21 cellular contexts compared by ENCODE assay signal in genomic region chr12:66152732-66153131, GRCh38. TPM values are rescaled to one million over a fixed set of nuclear protein-coding genes. Genes with fewer than 3 reads are reported as not detected.
A peak's percentile ranks its signal among the peaks of the same experiment; 100 is the strongest.
DNase-seq lines count a peak whose midpoint lies in the region; ATAC-seq and TF ChIP-seq lines count a peak whose summit lies in the region.
"Had no signal": no experiment of that assay in that cellular context is flagged by ENCODE, and none has a peak within 500 bp of the region (broad histone marks: within the 10 kb centered on the region; RNA-seq: fewer than 3 reads in every experiment).

No MANE protein-coding gene starts in this region.

- intact Hi-C loops in CD14-positive monocyte (cut with micrococcal nuclease): no loop called here
- intact Hi-C loops in activated CD4-positive, alpha-beta T cell treated with anti-CD3 and anti-CD28 coated beads, Interleukin-2, amount 10 ng/mL, durations not matched to agents 24 days and 14 days (cut with micrococcal nuclease): no loop called here

- ATAC-seq in stimulated activated naive CD8-positive, alpha-beta T cell treated with anti-CD3 and anti-CD28 coated beads, Interleukin-15, Interleukin-2, amounts not matched to agents 100 U/mL and 50 U/mL, for 24 hours: no peak
- ATAC-seq in foreskin keratinocyte: peak; percentile 25
- ATAC-seq: left colon had no signal

- peaks cover 10% of the 10 kb centered on the region for H3K4me1 ChIP-seq in foreskin keratinocyte
- H3K4me1 ChIP-seq: uterus had no signal

- DNase-seq in stimulated activated naive CD8-positive, alpha-beta T cell treated with anti-CD3 and anti-CD28 coated beads, Interleukin-15, Interleukin-2, amounts not matched to agents 100 U/mL and 50 U/mL, for 24 hours: no peak
- peak; percentile 9 for DNase-seq in amniotic stem cell (lab: John Stamatoyannopoulos, UW)
- DNase-seq in foreskin keratinocyte: no peak
- DNase-seq in GM19238 (ENCODE audit: insufficient read length, low spot score): no peak
- DNase-seq in CD14-positive monocyte (ENCODE audit: low spot score): no peak
- no peak for DNase-seq in activated CD8-positive, alpha-beta memory T cell treated with anti-CD3 and anti-CD28 coated beads, Interleukin-2, amount 50 U/mL, for 48 hours
- no peak for DNase-seq in activated CD4-positive, alpha-beta T cell treated with anti-CD3 and anti-CD28 coated beads, Interleukin-2, amount 10 ng/mL, durations not matched to agents 24 days and 14 days
- DNase-seq: activated CD4-positive, alpha-beta T cell treated with anti-CD3 and anti-CD28 coated beads for 48 hours; activated naive CD4-positive, alpha-beta T cell; CD8-positive, alpha-beta memory T cell; DMS79; left colon; NCI-H526; stimulated activated CD4-positive, alpha-beta T cell treated with anti-CD3 and anti-CD28 coated beads, Interleukin-12 subunit alpha, Interleukin-12 subunit beta, amount 100 ng/mL, for 4 hours; stimulated activated CD8-positive, alpha-beta memory T cell treated with anti-CD3 and anti-CD28 coated beads, Interleukin-4, amount 100 ng/mL, for 48 hours; uterus had no signal

- H3K9me3 Mint-ChIP-seq in stimulated activated naive CD8-positive, alpha-beta T cell treated with anti-CD3 and anti-CD28 coated beads, Interleukin-15, Interleukin-2, amounts not matched to agents 100 ng/mL and 50 ng/mL, for 24 hours: no peaks in the 10 kb centered on the region
- H3K9me3 Mint-ChIP-seq in CD14-positive monocyte: peaks cover 5 to 11% (median 6%) of the 10 kb centered on the region in 7 donors
- no peaks in the 10 kb centered on the region for H3K9me3 Mint-ChIP-seq in activated CD4-positive, alpha-beta T cell treated with anti-CD3 and anti-CD28 coated beads, Interleukin-2, amount 10 ng/mL, durations not matched to agents 24 days and 14 days
- H3K9me3 Mint-ChIP-seq: CD8-positive, alpha-beta memory T cell had no signal

- TF ChIP-seq CTCF in foreskin keratinocyte (conservative IDR thresholded peaks at IDR 0.05) (no peak), CD14-positive monocyte (IDR thresholded peaks at IDR 0.05) (no peak)

- H3K27ac Mint-ChIP-seq in stimulated activated naive CD8-positive, alpha-beta T cell treated with anti-CD3 and anti-CD28 coated beads, Interleukin-15, Interleukin-2, amounts not matched to agents 100 ng/mL and 50 ng/mL, for 24 hours: peak overlapping the region; percentile 26
- H3K27ac Mint-ChIP-seq in CD14-positive monocyte: no peak overlapping the region
- no peak overlapping the region for H3K27ac Mint-ChIP-seq in activated CD4-positive, alpha-beta T cell treated with anti-CD3 and anti-CD28 coated beads, Interleukin-2, amount 10 ng/mL, durations not matched to agents 24 days and 14 days
- H3K27ac Mint-ChIP-seq: brain had no signal

- no peaks in the 10 kb centered on the region for H3K27me3 ChIP-seq in foreskin keratinocyte
- H3K27me3 ChIP-seq: uterus had no signal

- H3K27ac ChIP-seq in foreskin keratinocyte: no peak overlapping the region
- H3K27ac ChIP-seq: coronary artery, KMS-11, uterus had no signal

- H3K4me3 Mint-ChIP-seq in stimulated activated naive CD8-positive, alpha-beta T cell treated with anti-CD3 and anti-CD28 coated beads, Interleukin-15, Interleukin-2, amounts not matched to agents 100 ng/mL and 50 ng/mL, for 24 hours: no peak overlapping the region
- no peak overlapping the region for H3K4me3 Mint-ChIP-seq in CD14-positive monocyte
- H3K4me3 Mint-ChIP-seq in activated CD4-positive, alpha-beta T cell treated with anti-CD3 and anti-CD28 coated beads, Interleukin-2, amount 10 ng/mL, durations not matched to agents 24 days and 14 days: no peak overlapping the region
- H3K4me3 Mint-ChIP-seq: brain; CD8-positive, alpha-beta memory T cell; neural crest cell had no signal

- no peaks in the 10 kb centered on the region for H3K27me3 Mint-ChIP-seq in stimulated activated naive CD8-positive, alpha-beta T cell treated with anti-CD3 and anti-CD28 coated beads, Interleukin-15, Interleukin-2, amounts not matched to agents 100 ng/mL and 50 ng/mL, for 24 hours
- no peaks in the 10 kb centered on the region for H3K27me3 Mint-ChIP-seq in CD14-positive monocyte (ENCODE audit: low read depth in 3 of 3)
- no peaks in the 10 kb centered on the region for H3K27me3 Mint-ChIP-seq in activated CD4-positive, alpha-beta T cell treated with anti-CD3 and anti-CD28 coated beads, Interleukin-2, amount 10 ng/mL, durations not matched to agents 24 days and 14 days
- H3K27me3 Mint-ChIP-seq: brain; CD8-positive, alpha-beta memory T cell had no signal

- peaks cover 36% of the 10 kb centered on the region for H3K36me3 Mint-ChIP-seq in stimulated activated naive CD8-positive, alpha-beta T cell treated with anti-CD3 and anti-CD28 coated beads, Interleukin-15, Interleukin-2, amounts not matched to agents 100 ng/mL and 50 ng/mL, for 24 hours (ENCODE audit: low read depth)
- peaks cover 37 to 47% of the 10 kb centered on the region in 2 donors for H3K36me3 Mint-ChIP-seq in CD14-positive monocyte
- peaks cover 24% of the 10 kb centered on the region for H3K36me3 Mint-ChIP-seq in activated CD4-positive, alpha-beta T cell treated with anti-CD3 and anti-CD28 coated beads, Interleukin-2, amount 10 ng/mL, durations not matched to agents 24 days and 14 days (ENCODE audit: low read depth)

- H3K4me1 Mint-ChIP-seq in stimulated activated naive CD8-positive, alpha-beta T cell treated with anti-CD3 and anti-CD28 coated beads, Interleukin-15, Interleukin-2, amounts not matched to agents 100 ng/mL and 50 ng/mL, for 24 hours (ENCODE audit: low read depth): peaks cover 42% of the 10 kb centered on the region
- peaks cover 46% of the 10 kb centered on the region for H3K4me1 Mint-ChIP-seq in CD14-positive monocyte
- peaks cover 2% of the 10 kb centered on the region for H3K4me1 Mint-ChIP-seq in activated CD4-positive, alpha-beta T cell treated with anti-CD3 and anti-CD28 coated beads, Interleukin-2, amount 10 ng/mL, durations not matched to agents 24 days and 14 days
- H3K4me1 Mint-ChIP-seq: brain had no signal

RNA-seq across cellular contexts. Expression of gene TMBIM4, which starts 17.1 kb away (rescaled TPM):
- total RNA-seq in foreskin keratinocyte: 67.4 and 90.6 TPM in 2 replicates
- 76.3 and 94.6 TPM in 2 replicates for polyA plus RNA-seq in foreskin keratinocyte
- polyA plus RNA-seq in CD14-positive monocyte: 100 to 1,000 TPM; 694 to 823 TPM
- 58.0 and 60.9 TPM in 2 replicates for total RNA-seq in activated CD4-positive, alpha-beta T cell treated with anti-CD3 and anti-CD28 coated beads, Interleukin-2, amount 10 ng/mL, durations not matched to agents 24 days and 14 days

RNA-seq across cellular contexts. Expression of gene LLPH, which starts 22.2 kb away (rescaled TPM):
- 41.8 and 44.9 TPM in 2 replicates for total RNA-seq in foreskin keratinocyte
- polyA plus RNA-seq in foreskin keratinocyte (47.3 and 54.5 TPM in 2 replicates), CD14-positive monocyte (10 to 100 TPM; 33.4 to 44.0 TPM)
- total RNA-seq in activated CD4-positive, alpha-beta T cell treated with anti-CD3 and anti-CD28 coated beads, Interleukin-2, amount 10 ng/mL, durations not matched to agents 24 days and 14 days: 33.5 and 35.2 TPM in 2 replicates

RNA-seq across cellular contexts. Expression of gene IRAK3, which starts 36.3 kb away (rescaled TPM):
- total RNA-seq in foreskin keratinocyte: 0.24 and 0.32 TPM in 2 replicates
- polyA plus RNA-seq in foreskin keratinocyte: 0.06 and 0.09 TPM in 2 replicates
- 10 to 100 TPM; 56.9 to 59.7 TPM for polyA plus RNA-seq in CD14-positive monocyte
- total RNA-seq in activated CD4-positive, alpha-beta T cell treated with anti-CD3 and anti-CD28 coated beads, Interleukin-2, amount 10 ng/mL, durations not matched to agents 24 days and 14 days: 1.3 and 1.8 TPM in 2 replicates
- polyA plus RNA-seq: CD8-positive, alpha-beta memory T cell had no signal
